ENCODE assay signal across 8 cellular contexts in the genomic region with DNA sequence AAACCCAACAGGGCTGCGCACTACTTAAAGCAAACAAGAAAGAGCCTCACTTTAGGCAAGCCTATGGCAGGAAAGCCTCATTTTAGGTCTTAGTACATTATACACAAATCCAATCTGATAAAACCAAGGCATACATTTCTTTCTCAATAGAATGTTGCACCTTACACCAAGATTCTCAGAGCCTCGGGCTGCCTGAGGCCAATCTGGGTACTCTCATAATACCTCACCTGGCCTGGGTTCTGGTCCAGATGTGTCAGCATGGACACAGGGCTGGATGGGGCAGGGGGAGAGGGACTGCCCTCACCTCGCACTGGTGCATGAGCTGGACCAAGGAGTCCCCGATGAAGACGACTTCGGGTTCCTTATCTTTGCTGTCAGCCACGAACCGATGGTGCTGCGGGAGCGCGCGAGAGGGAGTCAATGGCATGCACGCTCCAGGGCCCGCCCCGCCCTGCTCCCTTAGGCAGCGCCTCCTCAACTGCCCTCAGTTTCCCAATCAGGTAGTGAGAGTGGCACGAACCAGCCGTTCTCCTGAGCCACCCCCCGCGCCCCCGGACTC. TPM values are rescaled to one million over a fixed set of nuclear protein-coding genes. Genes with fewer than 3 reads are reported as not detected.
DNase-seq lines count a peak whose midpoint lies in the region; ATAC-seq and TF ChIP-seq lines count a peak whose summit lies in the region.

A gene with protein sequence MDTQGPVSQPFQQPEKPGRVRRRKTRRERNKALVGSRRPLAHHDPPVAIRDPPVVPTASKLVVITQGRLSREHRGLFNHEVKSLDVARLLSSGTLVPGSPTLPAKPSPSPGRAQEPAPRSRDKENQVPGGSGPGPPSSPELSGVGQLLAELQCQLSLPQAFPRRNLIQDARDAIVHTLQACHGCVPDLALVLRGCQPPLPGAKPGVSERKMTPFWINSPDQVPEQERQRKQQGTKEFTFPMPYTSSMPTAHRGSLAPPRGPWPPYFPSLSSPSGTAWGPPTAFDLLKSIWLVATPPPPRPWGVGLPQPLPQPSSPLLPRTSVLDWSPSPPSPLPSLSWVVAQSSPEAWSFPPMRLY (plus strand): TSS at position 487 of the 559 bp plus-strand sequence. CDS start 7,453 bp downstream, outside the sequence.

- no peaks in the 10 kb centered on the region for H3K9me3 Mint-ChIP-seq in CD14-positive monocyte

- ATAC-seq in GM21529 (IDR thresholded peaks at IDR 0.05; ENCODE audit: unreplicated experiment) (peak; percentile 9), SK-N-SH treated with all-trans-retinoic acid at 6 μM for 48 hours (peak; percentile 68), esophagus mucosa (peak; percentile 17), HG03469 (IDR thresholded peaks at IDR 0.05; ENCODE audit: unreplicated experiment) (no peak)

- peaks cover 16% of the 10 kb centered on the region for H3K27me3 ChIP-seq in neutrophil

- peak within 1 kb of the TSS; percentile 50 to 86 (median 74) for H3K27ac Mint-ChIP-seq in CD14-positive monocyte

- peaks cover 12 to 15% of the 10 kb centered on the region in 2 experiments for H3K4me1 ChIP-seq in neutrophil (ENCODE audit: control insufficient read depth in 1 of 2, insufficient read depth in 1 of 2, low read depth in 1 of 2, low read length in 1 of 2)

- H3K4me1 Mint-ChIP-seq in CD14-positive monocyte = peaks cover 25% of the 10 kb centered on the region

- no peaks in the 10 kb centered on the region for H3K9me3 ChIP-seq in neutrophil

- H3K4me3 Mint-ChIP-seq in CD14-positive monocyte = peak within 1 kb of the TSS; percentile 89 to 93

- peak within 1 kb of the TSS; percentile 64 to 71 for H3K4me3 ChIP-seq in neutrophil (ENCODE audit: low read depth in 1 of 2, low read length in 1 of 2)

- peaks cover 1 to 8% (median 2%) of the 10 kb centered on the region in 3 donors for H3K27me3 Mint-ChIP-seq in CD14-positive monocyte (ENCODE audit: low read depth in 3 of 3)

- H3K36me3 ChIP-seq in neutrophil = no peaks in the 10 kb centered on the region

- intact Hi-C loops in CD14-positive monocyte (cut with micrococcal nuclease) = loop anchor here in 1 of 2 donors (2.0 kb wide), 1 partner anchor 15 kb away; no protein-coding TSS in a partner anchor

- H3K36me3 Mint-ChIP-seq in CD14-positive monocyte = peaks cover 2 to 6% of the 10 kb centered on the region in 2 donors

- peak within 1 kb of the TSS; percentile 52 for H3K27ac ChIP-seq in neutrophil

- TF ChIP-seq CTCF in CD14-positive monocyte (IDR thresholded peaks at IDR 0.05) = no peak
- no peak for TF ChIP-seq CTCF in neutrophil (IDR thresholded peaks at IDR 0.05)

- no peak for DNase-seq in CD14-positive monocyte (ENCODE audit: low spot score)
- DNase-seq in GM19238 (ENCODE audit: insufficient read length, low spot score) = no peak
- DNase-seq in NCI-H1694 treated with DMSO at 0.1 percent for 48 hours (lab: John Stamatoyannopoulos, UW) = no peak

TF ChIP-seq in SK-N-SH treated with all-trans-retinoic acid at 6 μM for 48 hours, 23 proteins besides CTCF, POLR2A, EP300 and RAD21 (continues in another document):
- TF ChIP-seq TCF4 (CRISPR knock-in tag; IDR thresholded peaks at IDR 0.05; ENCODE audit: borderline replicate concordance) = no peak
- no peak for TF ChIP-seq OSR1 (CRISPR knock-in tag; IDR thresholded peaks at IDR 0.05)
- TF ChIP-seq ZNF70 (CRISPR knock-in tag; IDR thresholded peaks at IDR 0.05) = no peak
- TF ChIP-seq, protein P1, sequence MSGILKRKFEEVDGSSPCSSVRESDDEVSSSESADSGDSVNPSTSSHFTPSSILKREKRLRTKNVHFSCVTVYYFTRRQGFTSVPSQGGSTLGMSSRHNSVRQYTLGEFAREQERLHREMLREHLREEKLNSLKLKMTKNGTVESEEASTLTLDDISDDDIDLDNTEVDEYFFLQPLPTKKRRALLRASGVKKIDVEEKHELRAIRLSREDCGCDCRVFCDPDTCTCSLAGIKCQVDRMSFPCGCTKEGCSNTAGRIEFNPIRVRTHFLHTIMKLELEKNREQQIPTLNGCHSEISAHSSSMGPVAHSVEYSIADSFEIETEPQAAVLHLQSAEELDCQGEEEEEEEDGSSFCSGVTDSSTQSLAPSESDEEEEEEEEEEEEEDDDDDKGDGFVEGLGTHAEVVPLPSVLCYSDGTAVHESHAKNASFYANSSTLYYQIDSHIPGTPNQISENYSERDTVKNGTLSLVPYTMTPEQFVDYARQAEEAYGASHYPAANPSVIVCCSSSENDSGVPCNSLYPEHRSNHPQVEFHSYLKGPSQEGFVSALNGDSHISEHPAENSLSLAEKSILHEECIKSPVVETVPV (CRISPR knock-in tag; IDR thresholded peaks at IDR 0.05) = no peak
- no peak for TF ChIP-seq PPARA (CRISPR knock-in tag; IDR thresholded peaks at IDR 0.05; ENCODE audit: borderline replicate concordance)
- TF ChIP-seq GLIS3 (CRISPR knock-in tag; IDR thresholded peaks at IDR 0.05) = no peak
- TF ChIP-seq, protein P2, sequence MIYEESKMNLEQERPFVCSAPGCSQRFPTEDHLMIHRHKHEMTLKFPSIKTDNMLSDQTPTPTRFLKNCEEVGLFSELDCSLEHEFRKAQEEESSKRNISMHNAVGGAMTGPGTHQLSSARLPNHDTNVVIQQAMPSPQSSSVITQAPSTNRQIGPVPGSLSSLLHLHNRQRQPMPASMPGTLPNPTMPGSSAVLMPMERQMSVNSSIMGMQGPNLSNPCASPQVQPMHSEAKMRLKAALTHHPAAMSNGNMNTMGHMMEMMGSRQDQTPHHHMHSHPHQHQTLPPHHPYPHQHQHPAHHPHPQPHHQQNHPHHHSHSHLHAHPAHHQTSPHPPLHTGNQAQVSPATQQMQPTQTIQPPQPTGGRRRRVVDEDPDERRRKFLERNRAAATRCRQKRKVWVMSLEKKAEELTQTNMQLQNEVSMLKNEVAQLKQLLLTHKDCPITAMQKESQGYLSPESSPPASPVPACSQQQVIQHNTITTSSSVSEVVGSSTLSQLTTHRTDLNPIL (CRISPR knock-in tag; IDR thresholded peaks at IDR 0.05; ENCODE audit: low read depth) = no peak
- TF ChIP-seq ZNF565 (CRISPR knock-in tag; conservative IDR thresholded peaks at IDR 0.05; ENCODE audit: low read depth) = no peak
- no peak for TF ChIP-seq ZFP30 (CRISPR knock-in tag; IDR thresholded peaks at IDR 0.05)
- TF ChIP-seq ZC3H10 (CRISPR knock-in tag; IDR thresholded peaks at IDR 0.05) = no peak
- no peak for TF ChIP-seq BACH2 (CRISPR knock-in tag; IDR thresholded peaks at IDR 0.05; ENCODE audit: borderline replicate concordance)
- TF ChIP-seq, protein P3, sequence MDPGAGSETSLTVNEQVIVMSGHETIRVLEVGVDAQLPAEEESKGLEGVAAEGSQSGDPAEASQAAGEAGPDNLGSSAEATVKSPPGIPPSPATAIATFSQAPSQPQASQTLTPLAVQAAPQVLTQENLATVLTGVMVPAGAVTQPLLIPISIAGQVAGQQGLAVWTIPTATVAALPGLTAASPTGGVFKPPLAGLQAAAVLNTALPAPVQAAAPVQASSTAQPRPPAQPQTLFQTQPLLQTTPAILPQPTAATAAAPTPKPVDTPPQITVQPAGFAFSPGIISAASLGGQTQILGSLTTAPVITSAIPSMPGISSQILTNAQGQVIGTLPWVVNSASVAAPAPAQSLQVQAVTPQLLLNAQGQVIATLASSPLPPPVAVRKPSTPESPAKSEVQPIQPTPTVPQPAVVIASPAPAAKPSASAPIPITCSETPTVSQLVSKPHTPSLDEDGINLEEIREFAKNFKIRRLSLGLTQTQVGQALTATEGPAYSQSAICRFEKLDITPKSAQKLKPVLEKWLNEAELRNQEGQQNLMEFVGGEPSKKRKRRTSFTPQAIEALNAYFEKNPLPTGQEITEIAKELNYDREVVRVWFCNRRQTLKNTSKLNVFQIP (CRISPR knock-in tag; IDR thresholded peaks at IDR 0.05; ENCODE audit: borderline replicate concordance, low read depth) = no peak
- TF ChIP-seq ARNTL (CRISPR knock-in tag; IDR thresholded peaks at IDR 0.05; ENCODE audit: borderline replicate concordance, low read depth) = no peak
- no peak for TF ChIP-seq ESRRG (CRISPR knock-in tag; IDR thresholded peaks at IDR 0.05)
- TF ChIP-seq, protein P4, sequence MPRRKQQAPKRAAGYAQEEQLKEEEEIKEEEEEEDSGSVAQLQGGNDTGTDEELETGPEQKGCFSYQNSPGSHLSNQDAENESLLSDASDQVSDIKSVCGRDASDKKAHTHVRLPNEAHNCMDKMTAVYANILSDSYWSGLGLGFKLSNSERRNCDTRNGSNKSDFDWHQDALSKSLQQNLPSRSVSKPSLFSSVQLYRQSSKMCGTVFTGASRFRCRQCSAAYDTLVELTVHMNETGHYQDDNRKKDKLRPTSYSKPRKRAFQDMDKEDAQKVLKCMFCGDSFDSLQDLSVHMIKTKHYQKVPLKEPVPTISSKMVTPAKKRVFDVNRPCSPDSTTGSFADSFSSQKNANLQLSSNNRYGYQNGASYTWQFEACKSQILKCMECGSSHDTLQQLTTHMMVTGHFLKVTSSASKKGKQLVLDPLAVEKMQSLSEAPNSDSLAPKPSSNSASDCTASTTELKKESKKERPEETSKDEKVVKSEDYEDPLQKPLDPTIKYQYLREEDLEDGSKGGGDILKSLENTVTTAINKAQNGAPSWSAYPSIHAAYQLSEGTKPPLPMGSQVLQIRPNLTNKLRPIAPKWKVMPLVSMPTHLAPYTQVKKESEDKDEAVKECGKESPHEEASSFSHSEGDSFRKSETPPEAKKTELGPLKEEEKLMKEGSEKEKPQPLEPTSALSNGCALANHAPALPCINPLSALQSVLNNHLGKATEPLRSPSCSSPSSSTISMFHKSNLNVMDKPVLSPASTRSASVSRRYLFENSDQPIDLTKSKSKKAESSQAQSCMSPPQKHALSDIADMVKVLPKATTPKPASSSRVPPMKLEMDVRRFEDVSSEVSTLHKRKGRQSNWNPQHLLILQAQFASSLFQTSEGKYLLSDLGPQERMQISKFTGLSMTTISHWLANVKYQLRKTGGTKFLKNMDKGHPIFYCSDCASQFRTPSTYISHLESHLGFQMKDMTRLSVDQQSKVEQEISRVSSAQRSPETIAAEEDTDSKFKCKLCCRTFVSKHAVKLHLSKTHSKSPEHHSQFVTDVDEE (CRISPR knock-in tag; IDR thresholded peaks at IDR 0.05) = no peak
- TF ChIP-seq SNAI2 (CRISPR knock-in tag; IDR thresholded peaks at IDR 0.05) = no peak
- no peak for TF ChIP-seq CSDC2 (CRISPR knock-in tag; IDR thresholded peaks at IDR 0.05)

RNA-seq across cellular contexts. Expression of the gene that starts here (rescaled TPM):
- under 1 TPM; 0.35 to 0.38 TPM for polyA plus RNA-seq in CD14-positive monocyte
- total RNA-seq in esophagus mucosa = 0.84 TPM

Comparison
In these comparisons a context has a peak if more than half of its experiments do, and no peak if none do; other contexts are left out.
1. Peak in ATAC-seq in esophagus mucosa; RNA of the gene not detected or under 1 TPM.